ENCODE assay signal across 25 cellular contexts in genomic region chr2:68027959-68028358, GRCh38. TPM values are rescaled to one million over a fixed set of nuclear protein-coding genes. Genes with fewer than 3 reads are reported as not detected.
DNase-seq lines count a peak whose midpoint lies in the region; ATAC-seq and TF ChIP-seq lines count a peak whose summit lies in the region.
"Had no signal": no experiment of that assay in that cellular context is flagged by ENCODE, and none has a peak within 500 bp of the region (broad histone marks: within the 10 kb centered on the region; RNA-seq: fewer than 3 reads in every experiment).

No MANE protein-coding gene starts in this region.

- no peak overlapping the region; the same call in 1 of the 2 replicates for H2AFZ ChIP-seq in GM23248

- no peak overlapping the region for H3K4me3 ChIP-seq in GM23248
- H3K4me3 ChIP-seq: gastroesophageal sphincter, SK-N-MC, uterus had no signal

- no peaks in the 10 kb centered on the region for H3K4me1 Mint-ChIP-seq in stimulated activated naive CD8-positive, alpha-beta T cell treated with anti-CD3 and anti-CD28 coated beads, Interleukin-15, amount 100 ng/mL, for 72 hours
- H3K4me1 Mint-ChIP-seq: CD4-positive, alpha-beta memory T cell; IgD-negative memory B cell; naive thymus-derived CD8-positive, alpha-beta T cell had no signal

- H3K27me3 Mint-ChIP-seq in stimulated activated naive CD8-positive, alpha-beta T cell treated with anti-CD3 and anti-CD28 coated beads, Interleukin-15, amount 100 ng/mL, for 72 hours = peaks cover 7% of the 10 kb centered on the region

- H3K27ac ChIP-seq in GM23248 (no peak overlapping the region), foreskin keratinocyte (no peak overlapping the region)
- H3K27ac ChIP-seq: gastroesophageal sphincter, SK-N-MC, uterus had no signal

- no peaks in the 10 kb centered on the region for H3K36me3 ChIP-seq in GM23248 (ENCODE audit: low read depth)
- H3K36me3 ChIP-seq: gastroesophageal sphincter, uterus had no signal

- H3K4me2 ChIP-seq in GM23248 (ENCODE audit: unreplicated experiment) = peak overlapping the region; percentile 50

- no peaks in the 10 kb centered on the region for H3K79me2 ChIP-seq in GM23248 (ENCODE audit: insufficient read depth)

- no peaks in the 10 kb centered on the region for H3K9me2 ChIP-seq in GM23248 (ENCODE audit: insufficient read depth)

- H3K9me3 Mint-ChIP-seq in stimulated activated naive CD8-positive, alpha-beta T cell treated with anti-CD3 and anti-CD28 coated beads, Interleukin-15, amount 100 ng/mL, for 72 hours = no peaks in the 10 kb centered on the region
- H3K9me3 Mint-ChIP-seq: activated CD4-positive, alpha-beta memory T cell treated with anti-CD3 and anti-CD28 coated beads, Interleukin-2, amount 10 ng/mL, durations not matched to agents 7 days and 5 days; CD4-positive, alpha-beta memory T cell; naive thymus-derived CD8-positive, alpha-beta T cell had no signal

- DNase-seq in AG08395 (ENCODE audit: low spot score) (peak; percentile 45), GM23248 (peak; percentile 22), RPMI7951 (ENCODE audit: low read depth) (peak; percentile 70), foreskin keratinocyte (peak; percentile 51 to 77), LoVo (ENCODE audit: low spot score) (no peak)
- no peak for DNase-seq in stimulated activated naive CD8-positive, alpha-beta T cell treated with anti-CD3 and anti-CD28 coated beads, Interleukin-15, amount 100 ng/mL, for 72 hours
- DNase-seq: activated CD4-positive, alpha-beta memory T cell treated with anti-CD3 and anti-CD28 coated beads, Interleukin-2, amount 10 ng/mL, durations not matched to agents 7 days and 5 days; activated CD4-positive, CD25-positive, alpha-beta regulatory T cell; activated naive CD4-positive, alpha-beta T cell; activated T-cell treated with anti-CD3 and anti-CD28 coated beads, Interleukin-2, amount 50 U/mL, for 1 hour; aorta; CD4-positive, alpha-beta memory T cell; DND-41; mesendoderm; naive thymus-derived CD8-positive, alpha-beta T cell; NCI-H1694; NCI-H226; uterus had no signal

- H4K20me1 ChIP-seq in GM23248 (ENCODE audit: insufficient read depth) = no peaks in the 10 kb centered on the region

- H3K4me1 ChIP-seq in GM23248 (ENCODE audit: insufficient read depth) = peaks cover 21% of the 10 kb centered on the region
- peaks cover 17% of the 10 kb centered on the region for H3K4me1 ChIP-seq in foreskin keratinocyte
- H3K4me1 ChIP-seq: uterus had no signal

- H3F3A ChIP-seq in GM23248 (ENCODE audit: insufficient read depth) = peaks cover 8% of the 10 kb centered on the region

- peaks cover 8% of the 10 kb centered on the region for H3K9me3 ChIP-seq in GM23248 (ENCODE audit: low read depth)
- H3K9me3 ChIP-seq: gastroesophageal sphincter had no signal

- H3K4me3 Mint-ChIP-seq in stimulated activated naive CD8-positive, alpha-beta T cell treated with anti-CD3 and anti-CD28 coated beads, Interleukin-15, amount 100 ng/mL, for 72 hours = no peak overlapping the region
- H3K4me3 Mint-ChIP-seq: activated CD4-positive, alpha-beta memory T cell treated with anti-CD3 and anti-CD28 coated beads, Interleukin-2, amount 10 ng/mL, durations not matched to agents 7 days and 5 days; CD4-positive, alpha-beta memory T cell; IgD-negative memory B cell; naive thymus-derived CD8-positive, alpha-beta T cell had no signal

- no peak overlapping the region for H3K9ac ChIP-seq in GM23248

- no peak for ATAC-seq in foreskin keratinocyte
- no peak for ATAC-seq in GM19397 (IDR thresholded peaks at IDR 0.05; ENCODE audit: unreplicated experiment)
- no peak for ATAC-seq in stimulated activated naive CD8-positive, alpha-beta T cell treated with anti-CD3 and anti-CD28 coated beads, Interleukin-15, amount 100 ng/mL, for 72 hours
- no peak for ATAC-seq in HG03442 (IDR thresholded peaks at IDR 0.05; ENCODE audit: unreplicated experiment)
- ATAC-seq: gastroesophageal sphincter; HCT116; naive thymus-derived CD8-positive, alpha-beta T cell; sciatic nerve had no signal

- peak overlapping the region in 1 of 2 donors; percentile 76 for H3K27ac Mint-ChIP-seq in stimulated activated naive CD8-positive, alpha-beta T cell treated with anti-CD3 and anti-CD28 coated beads, Interleukin-15, amount 100 ng/mL, for 72 hours
- H3K27ac Mint-ChIP-seq: activated CD4-positive, alpha-beta memory T cell treated with anti-CD3 and anti-CD28 coated beads, Interleukin-2, amount 10 ng/mL, durations not matched to agents 7 days and 5 days; CD4-positive, alpha-beta memory T cell; IgD-negative memory B cell; naive thymus-derived CD8-positive, alpha-beta T cell had no signal

- in situ Hi-C loops in GM23248 (cut with MboI) = loop anchor here (10.0 to 25.0 kb wide), 3 partner anchors 173 to 1593 kb away; partner anchors contain the start of gene MEIS1

- no peaks in the 10 kb centered on the region for H3K27me3 ChIP-seq in GM23248 (replicated peaks; ENCODE audit: insufficient read depth)
- H3K27me3 ChIP-seq in foreskin keratinocyte = no peaks in the 10 kb centered on the region
- H3K27me3 ChIP-seq: uterus had no signal

- no peak for TF ChIP-seq CTCF in foreskin keratinocyte (conservative IDR thresholded peaks at IDR 0.05)

RNA-seq across cellular contexts. Expression of gene C1D, which starts 34.8 kb away (rescaled TPM):
- total RNA-seq in GM23248 (2014; rRNA removed; shearing (Covaris generic)) = 48.3 and 65.3 TPM in 2 replicates
- polyA plus RNA-seq in GM23248 (2016; fragmentation: Nextera tagmentation; extraction: Ambion mirVana) (28.6 and 32.5 TPM in 2 replicates), foreskin keratinocyte (22.1 and 26.2 TPM in 2 replicates)
- total RNA-seq in RPMI7951 (2014; rRNA removed; shearing (Covaris generic)) = 106 and 122 TPM in 2 replicates
- 23.9 and 26.5 TPM in 2 replicates for total RNA-seq in foreskin keratinocyte

Comparison
In these comparisons a context has a peak if more than half of its experiments do, and no peak if none do; other contexts are left out.
1. DNase-seq: peak in AG08395 (single experiment), GM23248 (single experiment), RPMI7951 (single experiment) and foreskin keratinocyte (2 of 2); none in stimulated activated naive CD8-positive, alpha-beta T cell treated with anti-CD3 and anti-CD28 coated beads, Interleukin-15, amount 100 ng/mL, for 72 hours (0 of 2) and LoVo (single experiment).